Comparison of ENCODE assay signal across 1 cellular context in genomic region chr14:22997676-22998323, GRCh38.
TF ChIP-seq lines count a peak whose summit lies in the region.

No MANE protein-coding gene starts in this region.

TF ChIP-seq in K562, 482 proteins besides CTCF, POLR2A, EP300 and RAD21:
- TF ChIP-seq ARID2 (IDR thresholded peaks at IDR 0.05) (0 out of 2 replicates have a peak, but pooled peaks have one; percentile 10), POLR2B (IDR thresholded peaks at IDR 0.05; ENCODE audit: low read depth, partially characterized antibody) (peak; percentile 19), ESRRB (CRISPR knock-in tag; IDR thresholded peaks at IDR 0.05; ENCODE audit: borderline replicate concordance) (no peak), HDAC1 (IDR thresholded peaks at IDR 0.05) (0 out of 4 replicates have a peak, but pooled peaks of 1 of the 2 experiments have one; percentile 10)
